Comparison of ENCODE assay signal across 1 cellular context in genomic region chr17:37299257-37299985, GRCh38.
TF ChIP-seq lines count a peak whose summit lies in the region.

No MANE protein-coding gene starts in this region.

TF ChIP-seq in GM23338, 12 proteins besides CTCF, POLR2A, EP300 and RAD21 (continued from another document):
- no peak for TF ChIP-seq REST (IDR thresholded peaks at IDR 0.05; ENCODE audit: unreplicated experiment)
- no peak for TF ChIP-seq JUNB (IDR thresholded peaks at IDR 0.05; ENCODE audit: unreplicated experiment)
- TF ChIP-seq EZH2 (IDR thresholded peaks at IDR 0.05; ENCODE audit: low read depth, unreplicated experiment) = no peak
- no peak for TF ChIP-seq CREB1 (CRISPR knock-in tag; IDR thresholded peaks at IDR 0.05; ENCODE audit: low read depth)
- no peak for TF ChIP-seq STAT1 (IDR thresholded peaks at IDR 0.05; ENCODE audit: unreplicated experiment)
- no peak for TF ChIP-seq POLR2AphosphoS5 (IDR thresholded peaks at IDR 0.05; ENCODE audit: low read depth)
- TF ChIP-seq ZNF114 (CRISPR knock-in tag; IDR thresholded peaks at IDR 0.05) = no peak
- TF ChIP-seq NANOG (IDR thresholded peaks at IDR 0.05; ENCODE audit: borderline replicate concordance) = no peak
- no peak for TF ChIP-seq ETS1 (IDR thresholded peaks at IDR 0.05)
